9 cellular contexts compared by ENCODE assay signal in the genomic region with DNA sequence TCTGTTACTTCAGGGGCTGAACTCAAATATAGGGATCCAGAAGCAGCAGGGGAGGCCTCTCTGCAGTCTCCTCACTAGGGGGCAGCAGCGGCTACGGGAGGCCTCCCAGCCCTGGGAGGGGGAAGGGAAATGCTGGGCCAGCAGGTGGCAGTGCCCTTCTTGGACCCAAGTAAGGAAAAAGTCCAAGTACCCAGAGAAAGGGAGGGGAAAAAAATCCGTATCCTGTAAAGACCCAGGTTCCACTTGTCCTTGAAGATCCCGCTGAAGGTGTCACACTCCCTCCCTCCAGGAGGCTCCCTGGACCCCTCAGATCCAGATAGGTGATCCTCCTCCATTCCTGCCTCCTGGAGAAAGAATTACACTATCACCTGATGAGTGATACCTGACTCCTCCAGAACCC. TPM values are rescaled to one million over a fixed set of nuclear protein-coding genes. Genes with fewer than 3 reads are reported as not detected.
DNase-seq lines count a peak whose midpoint lies in the region; ATAC-seq and TF ChIP-seq lines count a peak whose summit lies in the region.
"Had no signal": no experiment of that assay in that cellular context is flagged by ENCODE, and none has a peak within 500 bp of the region (broad histone marks: within the 10 kb centered on the region; RNA-seq: fewer than 3 reads in every experiment).

No MANE protein-coding gene starts in this region.

- DNase-seq in DMS153 treated with DMSO at 0.1 percent for 48 hours (lab: John Stamatoyannopoulos, UW; ENCODE audit: unreplicated experiment) (peak; percentile 95), KBM-7 (peak; percentile 71), OCI-M1 (lab: John Stamatoyannopoulos, UW) (peak; percentile 93), activated T-cell treated with anti-CD3 and anti-CD28 coated beads for 24 hours (ENCODE audit: low read depth) (peak; percentile 66), natural killer cell (peak; percentile 60)
- peak; percentile 90 for DNase-seq in stimulated activated naive CD8-positive, alpha-beta T cell treated with anti-CD3 and anti-CD28 coated beads, Interleukin-15, Interleukin-2, amounts not matched to agents 100 U/mL and 50 U/mL, for 24 hours

- no peaks in the 10 kb centered on the region for H3K9me3 Mint-ChIP-seq in natural killer cell
- H3K9me3 Mint-ChIP-seq: T-helper 1 cell treated with Interleukin-12 subunit alpha and Interleukin-12 subunit beta and Interleukin-4 antibody, amounts not matched to agents 30 μg/mL and 1 μg/mL, for 36 hours had no signal

- ATAC-seq in esophagus mucosa (peak; percentile 87), natural killer cell (peak; percentile 74 to 98 (median 97)), GM18517 (IDR thresholded peaks at IDR 0.05; ENCODE audit: unreplicated experiment) (no peak)
- ATAC-seq in stimulated activated naive CD8-positive, alpha-beta T cell treated with anti-CD3 and anti-CD28 coated beads, Interleukin-15, Interleukin-2, amounts not matched to agents 100 U/mL and 50 U/mL, for 24 hours: peak; percentile 82

- H3K4me3 Mint-ChIP-seq in natural killer cell: no peak overlapping the region
- H3K4me3 Mint-ChIP-seq: T-helper 1 cell treated with Interleukin-12 subunit alpha and Interleukin-12 subunit beta and Interleukin-4 antibody, amounts not matched to agents 30 μg/mL and 1 μg/mL, for 36 hours had no signal

- intact Hi-C loops in natural killer cell (cut with micrococcal nuclease): loop anchor here (1.0 kb wide), 1 partner anchor 189 kb away; no protein-coding TSS in a partner anchor

- peak; percentile 86 for TF ChIP-seq CTCF in natural killer cell (IDR thresholded peaks at IDR 0.05)

- in situ Hi-C loops in KBM-7 (cut with MboI; ENCODE audit: low pct_unique_long_range_greater_than_20kb, low sequenced_read_pairs): no loop called here

- H3K36me3 Mint-ChIP-seq in natural killer cell: no peaks in the 10 kb centered on the region

- no peak overlapping the region for H3K27ac Mint-ChIP-seq in natural killer cell
- H3K27ac Mint-ChIP-seq: T-helper 1 cell treated with Interleukin-12 subunit alpha and Interleukin-12 subunit beta and Interleukin-4 antibody, amounts not matched to agents 30 μg/mL and 1 μg/mL, for 36 hours had no signal

- H3K4me1 Mint-ChIP-seq in natural killer cell: no peaks in the 10 kb centered on the region

- H3K27me3 Mint-ChIP-seq in natural killer cell (ENCODE audit: low read depth in 2 of 2): peaks cover 0 to 5% of the 10 kb centered on the region in 2 donors

RNA-seq across cellular contexts. Expression of gene NUAK2, which starts 14.1 kb away (rescaled TPM):
- 28.3 TPM for total RNA-seq in esophagus mucosa
- total RNA-seq in natural killer cell: 10 to 100 TPM; 17.3 to 21.7 (median 21.5) TPM

RNA-seq across cellular contexts. Expression of gene KLHDC8A, which starts 21.0 kb away (rescaled TPM):
- total RNA-seq in esophagus mucosa (3.1 TPM), natural killer cell (not detected)
